In genomic region chr2:174325932-174326879, GRCh38 we compare ENCODE assay signal across 8 cellular contexts.
DNase-seq lines count a peak whose midpoint lies in the region; ATAC-seq lines count a peak whose summit lies in the region.

No MANE protein-coding gene starts in this region.

- no peaks in the 10 kb centered on the region for H3K36me3 ChIP-seq in effector memory CD4-positive, alpha-beta T cell (ENCODE audit: control insufficient read depth, insufficient read depth, low read length)
- no peaks in the 10 kb centered on the region for H3K36me3 ChIP-seq in mucosa of rectum (ENCODE audit: control insufficient read depth in 2 of 2, insufficient read depth in 2 of 2, low read length in 2 of 2)

- peak overlapping the region; percentile 39 for H3K4me3 ChIP-seq in effector memory CD4-positive, alpha-beta T cell (ENCODE audit: insufficient read depth, low read depth, low read length, poor library complexity, severe bottlenecking)
- peak overlapping the region; percentile 54 to 60 for H3K4me3 ChIP-seq in mucosa of rectum (ENCODE audit: low read length in 2 of 2)

- ATAC-seq in GM21528 (IDR thresholded peaks at IDR 0.05; ENCODE audit: low FRiP score, unreplicated experiment), result no peak

- peaks cover 71% of the 10 kb centered on the region for H3K27me3 ChIP-seq in effector memory CD4-positive, alpha-beta T cell (replicated peaks; ENCODE audit: control insufficient read depth, insufficient read depth, low read length, poor library complexity, severe bottlenecking)
- H3K27me3 ChIP-seq in mucosa of rectum (ENCODE audit: control insufficient read depth in 2 of 2, insufficient read depth in 2 of 2, low read length in 2 of 2), result peaks cover 55 to 56% of the 10 kb centered on the region in 2 donors

- no peaks in the 10 kb centered on the region for H3K9me3 ChIP-seq in effector memory CD4-positive, alpha-beta T cell (ENCODE audit: control insufficient read depth, low read length)
- H3K9me3 ChIP-seq in mucosa of rectum (ENCODE audit: control insufficient read depth in 2 of 2, low read length in 2 of 2), result no peaks in the 10 kb centered on the region

- peaks cover 91% of the 10 kb centered on the region for H3K27me3 Mint-ChIP-seq in T-helper 1 cell treated with Interleukin-12 subunit alpha and Interleukin-12 subunit beta and Interleukin-4 antibody, amounts not matched to agents 30 μg/mL and 1 μg/mL, for 36 hours (ENCODE audit: low read depth)

- H3K4me1 ChIP-seq in effector memory CD4-positive, alpha-beta T cell (ENCODE audit: control insufficient read depth, insufficient read depth, low read length, poor library complexity, severe bottlenecking), result peaks cover 17% of the 10 kb centered on the region
- H3K4me1 ChIP-seq in mucosa of rectum (ENCODE audit: control insufficient read depth in 2 of 2, insufficient read depth in 2 of 2, low read length in 2 of 2), result peaks cover 11% of the 10 kb centered on the region in 2 donors

- no peak overlapping the region for H3K9ac ChIP-seq in mucosa of rectum (ENCODE audit: low read depth in 1 of 2, low read length in 2 of 2)

- no peak for DNase-seq in T-helper 1 cell
- peak; percentile 39 for DNase-seq in OCI-M2 (lab: John Stamatoyannopoulos, UW; ENCODE audit: unreplicated experiment)
- DNase-seq in effector memory CD4-positive, alpha-beta T cell, result no peak
- DNase-seq in NCI-H2196 treated with DMSO at 0.1 percent for 48 hours (lab: John Stamatoyannopoulos, UW; ENCODE audit: unreplicated experiment), result no peak
- no peak for DNase-seq in NCI-H1930 (lab: John Stamatoyannopoulos, UW)

- H3K27ac Mint-ChIP-seq in T-helper 1 cell treated with Interleukin-12 subunit alpha and Interleukin-12 subunit beta and Interleukin-4 antibody, amounts not matched to agents 30 μg/mL and 1 μg/mL, for 36 hours, result peak overlapping the region; percentile 28

- H3K4me3 Mint-ChIP-seq in T-helper 1 cell treated with Interleukin-12 subunit alpha and Interleukin-12 subunit beta and Interleukin-4 antibody, amounts not matched to agents 30 μg/mL and 1 μg/mL, for 36 hours, result peak overlapping the region; percentile 67

- H3K36me3 Mint-ChIP-seq in T-helper 1 cell treated with Interleukin-12 subunit alpha and Interleukin-12 subunit beta and Interleukin-4 antibody, amounts not matched to agents 30 μg/mL and 1 μg/mL, for 36 hours (ENCODE audit: low read depth), result peaks cover 2% of the 10 kb centered on the region

- no peak overlapping the region for H3K27ac ChIP-seq in effector memory CD4-positive, alpha-beta T cell (ENCODE audit: insufficient read depth, low read length, poor library complexity, severe bottlenecking)
- no peak overlapping the region for H3K27ac ChIP-seq in mucosa of rectum (ENCODE audit: low read depth in 2 of 2, low read length in 2 of 2)

- peaks cover 18% of the 10 kb centered on the region for H3K4me1 Mint-ChIP-seq in T-helper 1 cell treated with Interleukin-12 subunit alpha and Interleukin-12 subunit beta and Interleukin-4 antibody, amounts not matched to agents 30 μg/mL and 1 μg/mL, for 36 hours (ENCODE audit: low read depth)

- H3K9me3 Mint-ChIP-seq in T-helper 1 cell treated with Interleukin-12 subunit alpha and Interleukin-12 subunit beta and Interleukin-4 antibody, amounts not matched to agents 30 μg/mL and 1 μg/mL, for 36 hours, result no peaks in the 10 kb centered on the region
